ENCODE assay signal across 8 cellular contexts in genomic region chr15:60751985-60752952, GRCh38.
A peak's percentile ranks its signal among the peaks of the same experiment; 100 is the strongest.
DNase-seq lines count a peak whose midpoint lies in the region; ATAC-seq and TF ChIP-seq lines count a peak whose summit lies in the region.

No MANE protein-coding gene starts in this region.

- in situ Hi-C loops in GM13976 (cut with MboI; ENCODE audit: low sequenced_read_pairs, unreplicated experiment), result no loop called here

- no peak for TF ChIP-seq CTCF in GM13976 (IDR thresholded peaks at IDR 0.05; ENCODE audit: borderline replicate concordance, control extremely low read depth, extremely low read depth, insufficient read depth, missing control alignments)

- DNase-seq in NCI-H1105 (lab: John Stamatoyannopoulos, UW) (peak; percentile 63), brain pericyte (ENCODE audit: low read depth, low spot score) (peak; percentile 83), left colon (peak in 1 of 2 donors; percentile 9), stromal cell of bone marrow (ENCODE audit: low read depth) (peak; percentile 63), GM13976 (ENCODE audit: low spot score) (no peak)
- no peak for DNase-seq in activated CD4-positive, alpha-beta T cell treated with anti-CD3 and anti-CD28 coated beads for 36 hours
- DNase-seq in CD4-positive, alpha-beta memory T cell, result no peak

- intact Hi-C loops in left colon (cut with DNase I, micrococcal nuclease), result no loop called here
- intact Hi-C loops in activated CD4-positive, alpha-beta T cell treated with anti-CD3 and anti-CD28 coated beads for 36 hours (cut with DNase I, micrococcal nuclease), result no loop called here
- intact Hi-C loops in CD4-positive, alpha-beta memory T cell (cut with micrococcal nuclease), result loop anchor here (10.0 kb wide), 1 partner anchor 373 kb away; no protein-coding TSS in a partner anchor

- peak; percentile 40 for ATAC-seq in left colon
- no peak for ATAC-seq in activated CD4-positive, alpha-beta T cell treated with anti-CD3 and anti-CD28 coated beads for 36 hours
- no peak for ATAC-seq in HG02870 (IDR thresholded peaks at IDR 0.05; ENCODE audit: unreplicated experiment)

- no peaks in the 10 kb centered on the region for H3K27me3 Mint-ChIP-seq in activated CD4-positive, alpha-beta T cell treated with anti-CD3 and anti-CD28 coated beads for 36 hours
- H3K27me3 Mint-ChIP-seq in CD4-positive, alpha-beta memory T cell, result no peaks in the 10 kb centered on the region

- no peak overlapping the region for H3K4me3 ChIP-seq in CD4-positive, alpha-beta memory T cell (ENCODE audit: low read length in 2 of 2)

- H3K36me3 Mint-ChIP-seq in activated CD4-positive, alpha-beta T cell treated with anti-CD3 and anti-CD28 coated beads for 36 hours (ENCODE audit: low read depth), result peaks cover 1% of the 10 kb centered on the region
- peaks cover 0 to 29% of the 10 kb centered on the region in 2 donors for H3K36me3 Mint-ChIP-seq in CD4-positive, alpha-beta memory T cell

- POLR2A ChIA-PET in activated CD4-positive, alpha-beta T cell treated with anti-CD3 and anti-CD28 coated beads for 36 hours (lab: Charles Lee), result no interaction called here
- POLR2A ChIA-PET in CD4-positive, alpha-beta memory T cell (lab: Charles Lee; ENCODE audit: partially characterized antibody), result interaction anchor here (0.5 to 1.4 kb wide), 4 partner anchors 31 to 156 kb away, joined by 3 to 4 read pairs (median 3); no protein-coding TSS in a partner anchor

- H3K9me3 ChIP-seq in CD4-positive, alpha-beta memory T cell (ENCODE audit: control insufficient read depth in 1 of 2, low read length in 2 of 2), result no peaks in the 10 kb centered on the region

- H3K27me3 ChIP-seq in CD4-positive, alpha-beta memory T cell (ENCODE audit: insufficient read depth, low read length), result no peaks in the 10 kb centered on the region

- no peak overlapping the region for H3K27ac Mint-ChIP-seq in activated CD4-positive, alpha-beta T cell treated with anti-CD3 and anti-CD28 coated beads for 36 hours
- H3K27ac Mint-ChIP-seq in CD4-positive, alpha-beta memory T cell, result no peak overlapping the region

- no peaks in the 10 kb centered on the region for H3K36me3 ChIP-seq in CD4-positive, alpha-beta memory T cell (ENCODE audit: insufficient read depth, low read length)

- H3K9me3 Mint-ChIP-seq in activated CD4-positive, alpha-beta T cell treated with anti-CD3 and anti-CD28 coated beads for 36 hours (ENCODE audit: low read depth), result no peaks in the 10 kb centered on the region
- H3K9me3 Mint-ChIP-seq in CD4-positive, alpha-beta memory T cell, result peaks cover 0 to 2% (median 0%) of the 10 kb centered on the region in 8 donors

- no peaks in the 10 kb centered on the region for H3K4me1 ChIP-seq in CD4-positive, alpha-beta memory T cell (ENCODE audit: insufficient read depth, low read length)

- CTCF ChIA-PET in activated CD4-positive, alpha-beta T cell treated with anti-CD3 and anti-CD28 coated beads for 36 hours (lab: Charles Lee), result interaction anchor here (0.5 to 1.2 kb wide), 5 partner anchors 30 to 209 kb away, joined by 3 to 6 read pairs (median 3); no protein-coding TSS in a partner anchor
- CTCF ChIA-PET in CD4-positive, alpha-beta memory T cell (lab: Charles Lee; ENCODE audit: partially characterized antibody), result interaction anchor here (0.9 to 1.1 kb wide), 2 partner anchors 10 to 12 kb away, joined by 3 to 4 read pairs; no protein-coding TSS in a partner anchor

- H3K4me1 Mint-ChIP-seq in activated CD4-positive, alpha-beta T cell treated with anti-CD3 and anti-CD28 coated beads for 36 hours, result no peaks in the 10 kb centered on the region
- H3K4me1 Mint-ChIP-seq in CD4-positive, alpha-beta memory T cell, result peaks cover 0 to 5% (median 4%) of the 10 kb centered on the region in 4 donors

- H3K4me3 Mint-ChIP-seq in activated CD4-positive, alpha-beta T cell treated with anti-CD3 and anti-CD28 coated beads for 36 hours, result no peak overlapping the region
- H3K4me3 Mint-ChIP-seq in CD4-positive, alpha-beta memory T cell, result no peak overlapping the region

- H3K27ac ChIP-seq in CD4-positive, alpha-beta memory T cell (ENCODE audit: low read depth, low read length), result no peak overlapping the region

Comparison
In these comparisons a context has a peak if more than half of its experiments do, and no peak if none do; other contexts are left out.
1. DNase-seq: peak in NCI-H1105 (single experiment), brain pericyte (single experiment) and stromal cell of bone marrow (single experiment); none in activated CD4-positive, alpha-beta T cell treated with anti-CD3 and anti-CD28 coated beads for 36 hours (single experiment), CD4-positive, alpha-beta memory T cell (0 of 5) and GM13976 (single experiment).